ENCODE assay signal across 8 cellular contexts in genomic region chr2:55518846-55519167, GRCh38. TPM values are rescaled to one million over a fixed set of nuclear protein-coding genes. Genes with fewer than 3 reads are reported as not detected.
DNase-seq lines count a peak whose midpoint lies in the region; ATAC-seq, FAIRE-seq and TF ChIP-seq lines count a peak whose summit lies in the region.

No MANE protein-coding gene starts in this region.

- no peaks in the 10 kb centered on the region for H4K20me1 ChIP-seq in GM23248 (ENCODE audit: insufficient read depth)
- no peaks in the 10 kb centered on the region for H4K20me1 ChIP-seq in HepG2 (ENCODE audit: insufficient read depth, low read length)

- in situ Hi-C loops in GM23248 (cut with MboI) = no loop called here
- in situ Hi-C loops in HepG2 (cut with HindIII; ENCODE audit: extremely low pct_ligation_motif_present, low pct_unique_long_range_greater_than_20kb) = no loop called here

- H3K36me3 ChIP-seq in GM23248 (ENCODE audit: low read depth) (peaks cover 4% of the 10 kb centered on the region), HepG2 (replicated peaks in 1 of 2; ENCODE audit: control insufficient read depth in 1 of 2, insufficient read depth in 2 of 2, low read length in 2 of 2) (no peaks in the 10 kb centered on the region), thyroid gland (no peaks in the 10 kb centered on the region)

- H3K36me3 Mint-ChIP-seq in central memory CD8-positive, alpha-beta T cell (ENCODE audit: insufficient read depth) = peaks cover 26% of the 10 kb centered on the region

- intact Hi-C loops in HepG2 (cut with micrococcal nuclease; ENCODE audit: unreplicated experiment) (loop anchor here (5.0 to 10.0 kb wide), 5 partner anchors 102 to 504 kb away; partner anchors contain the start of genes CCDC88A, CLHC1 and RPS27A), thyroid gland (cut with DNase I) (no loop called here)

- H3K27me3 Mint-ChIP-seq in central memory CD8-positive, alpha-beta T cell = no peaks in the 10 kb centered on the region

- H3K27ac ChIP-seq in GM23248 (peak overlapping the region; percentile 81), HepG2 (ENCODE audit: extremely low read length, insufficient read depth, low read length) (peak overlapping the region; percentile 62), thyroid gland (peak overlapping the region; percentile 83 to 92 (median 91))

- CTCF ChIA-PET in HepG2 (lab: Yijun Ruan, JAX; ENCODE audit: low intra/inter-chr PET ratio, low total read pairs) = no interaction called here

- no peaks in the 10 kb centered on the region for H3K9me3 ChIP-seq in GM23248 (ENCODE audit: low read depth)
- no peaks in the 10 kb centered on the region for H3K9me3 ChIP-seq in HepG2 (ENCODE audit: low read length)
- H3K9me3 ChIP-seq in thyroid gland = no peaks in the 10 kb centered on the region

- H3K9me2 ChIP-seq in GM23248 (ENCODE audit: insufficient read depth) = no peaks in the 10 kb centered on the region

- TF ChIP-seq CTCF in HepG2 (CRISPR knock-in tag; IDR thresholded peaks at IDR 0.05) = no peak
- TF ChIP-seq CTCF in thyroid gland (IDR thresholded peaks at IDR 0.05) = peak in 1 of 6 experiments; percentile 14

- H3K4me3 Mint-ChIP-seq in central memory CD8-positive, alpha-beta T cell = peak overlapping the region; percentile 96

- 61 to 68% methylated on average over 8 to 9 of the region's 9 CpGs for WGBS in GM23248 (ENCODE audit: low coverage in 1 of 2, low lambda C conversion rate in 2 of 2, missing lambda C conversion rate in 2 of 2), 2 experiments
- WGBS in HepG2 (ENCODE audit: low lambda C conversion rate) = 3% methylated on average over 9 of the region's 9 CpGs
- WGBS in thyroid gland, 2 donors = 37 to 49% methylated on average over 9 of the region's 9 CpGs

- H3K27me3 ChIP-seq in GM23248 (replicated peaks; ENCODE audit: insufficient read depth) (no peaks in the 10 kb centered on the region), HepG2 (ENCODE audit: control insufficient read depth in 1 of 2, insufficient read depth in 2 of 2, low read length in 2 of 2) (no peaks in the 10 kb centered on the region; a peak in 1 of 5 replicates), thyroid gland (no peaks in the 10 kb centered on the region)

- H2AFZ ChIP-seq in GM23248 (peak overlapping the region; percentile 99), HepG2 (ENCODE audit: low read length) (peak overlapping the region; percentile 78)

- H3K4me1 Mint-ChIP-seq in central memory CD8-positive, alpha-beta T cell = peaks cover 11% of the 10 kb centered on the region

- BruUV-seq in HepG2 (replicated peaks; lab: Mats Ljungman, UMichigan) = TSS peak; percentile 88

- FAIRE-seq in HepG2 (lab: Jason Lieb, UNC) = no peak

- peak; percentile 17; the same call in 1 of the 2 replicates for TF ChIP-seq RAD21 in HepG2 (CRISPR knock-in tag; IDR thresholded peaks at IDR 0.05)

- TF ChIP-seq EP300 in HepG2 (IDR thresholded peaks at IDR 0.05; ENCODE audit: low read depth in 2 of 2, low read length in 2 of 2) (no peak), HepG2 (CRISPR knock-in tag; IDR thresholded peaks at IDR 0.05; ENCODE audit: borderline replicate concordance) (no peak)

- DNase-seq in NCI-H510A treated with DMSO at 0.1 percent for 48 hours (lab: John Stamatoyannopoulos, UW) = peak; percentile 12
- no peak for DNase-seq in NCI-H510A (lab: John Stamatoyannopoulos, UW)
- peak; percentile 14 for DNase-seq in GM23248
- peak; percentile 61 for DNase-seq in NCI-H2227 treated with DMSO at 0.1 percent for 48 hours (lab: John Stamatoyannopoulos, UW)
- DNase-seq in central memory CD8-positive, alpha-beta T cell (ENCODE audit: low spot score in 2 of 2) = peak in 1 of 2 donors; percentile 10
- DNase-seq in HepG2 (ENCODE audit: low spot score) = peak; percentile 12
- peak in 1 of 2 donors; percentile 2 for DNase-seq in thyroid gland
- no peak for DNase-seq in activated CD8-positive, alpha-beta memory T cell treated with anti-CD3 and anti-CD28 coated beads, Interleukin-2, amount 50 U/mL, for 48 hours

- POLR2A ChIA-PET in HepG2 (lab: Yijun Ruan, JAX) = interaction anchor here (1.0 to 2.6 kb wide), 13 partner anchors 10 to 469 kb away, joined by 3 to 20 read pairs (median 4); partner anchors contain the start of genes CCDC88A, CLHC1, PPP4R3B and RPS27A

- peaks cover 8% of the 10 kb centered on the region for H3K4me1 ChIP-seq in GM23248 (ENCODE audit: insufficient read depth)
- H3K4me1 ChIP-seq in HepG2 (ENCODE audit: insufficient read depth, low read length) = peaks cover 13% of the 10 kb centered on the region
- H3K4me1 ChIP-seq in thyroid gland = peaks cover 6 to 7% of the 10 kb centered on the region in 2 donors

- H3K4me3 ChIP-seq in GM23248 (peak overlapping the region; percentile 98), HepG2 (replicated peaks in 1 of 3; ENCODE audit: insufficient read depth in 1 of 3, low read depth in 2 of 3, low read length in 3 of 3) (peak overlapping the region; percentile 67 to 98 (median 91)), thyroid gland (replicated peaks in 1 of 3) (peak overlapping the region; percentile 18 to 92 (median 86))

- H3K4me2 ChIP-seq in GM23248 (ENCODE audit: unreplicated experiment) = peak overlapping the region; percentile 93
- H3K4me2 ChIP-seq in HepG2 (ENCODE audit: low read depth, low read length) = peak overlapping the region; percentile 90

- 0 out of 4 replicates have a peak, but pooled peaks of 1 of the 2 experiments have one; percentile 2 for TF ChIP-seq POLR2A in HepG2 (IDR thresholded peaks at IDR 0.05; ENCODE audit: insufficient read depth in 1 of 2, low read depth in 2 of 2, low read length in 2 of 2)
- no peak for TF ChIP-seq POLR2A in thyroid gland (IDR thresholded peaks at IDR 0.05)

- H3K9me3 Mint-ChIP-seq in central memory CD8-positive, alpha-beta T cell = no peaks in the 10 kb centered on the region

- H3K27ac Mint-ChIP-seq in central memory CD8-positive, alpha-beta T cell (ENCODE audit: low read depth) = peak overlapping the region; percentile 100

- 0 out of 2 replicates have a peak, but pooled peaks cover 9% of the 10 kb centered on the region for H3F3A ChIP-seq in GM23248 (ENCODE audit: insufficient read depth)

- H3K9ac ChIP-seq in GM23248 = peak overlapping the region; percentile 92
- H3K9ac ChIP-seq in HepG2 (ENCODE audit: insufficient read depth, low read depth, low read length) = peak overlapping the region; percentile 73

- peak; percentile 22 for ATAC-seq in central memory CD8-positive, alpha-beta T cell (replicated peaks; ENCODE audit: extremely low read depth, poor library complexity, severe bottlenecking)
- ATAC-seq in HepG2 = peak; percentile 54

- H3K79me2 ChIP-seq in GM23248 (ENCODE audit: insufficient read depth) (peaks cover 32% of the 10 kb centered on the region), HepG2 (ENCODE audit: insufficient read depth, low read length) (peaks cover 2% of the 10 kb centered on the region)

TF ChIP-seq in HepG2, 621 proteins besides CTCF, POLR2A, EP300 and RAD21 (continues in another document):
- no peak for TF ChIP-seq DBP (CRISPR knock-in tag; IDR thresholded peaks at IDR 0.05; ENCODE audit: not compliant biosample characterization)
- TF ChIP-seq ISX (CRISPR knock-in tag; conservative IDR thresholded peaks at IDR 0.05) = no peak
- 0 out of 2 replicates have a peak, but pooled peaks have one; percentile 15 for TF ChIP-seq TBX2 (CRISPR knock-in tag; IDR thresholded peaks at IDR 0.05; ENCODE audit: borderline replicate concordance)

RNA-seq across cellular contexts. Expression of gene CFAP36, which starts 0.7 kb away (rescaled TPM):
- 16.7 and 25.7 TPM in 2 replicates for total RNA-seq in GM23248 (2014; rRNA removed; shearing (Covaris generic))
- polyA plus RNA-seq in GM23248 (2016; fragmentation: Nextera tagmentation; extraction: Ambion mirVana) (54.8 and 56.4 TPM in 2 replicates), HepG2 (2011; rRNA removed) (8.1 and 10.6 TPM in 2 replicates)
- total RNA-seq in HepG2 (2016; rRNA removed; fragmentation: Illumina TruSeq; extraction: Trizol) (37.3 and 42.2 TPM in 2 replicates), thyroid gland (10 to 100 TPM; 42.8 to 50.9 (median 47.5) TPM)
- total RNA-seq in HepG2 (2016; cell fraction: cytosol; rRNA removed; fragmentation: Illumina TruSeq; extraction: Trizol; ENCODE audit: low read depth) = 11.6 and 13.0 TPM in 2 replicates
- 35.6 and 47.7 TPM in 2 replicates for total RNA-seq in HepG2 (2016; cell fraction: insoluble cytoplasmic fraction; rRNA removed; fragmentation: Illumina TruSeq; extraction: Trizol)
- 29.4 and 36.1 TPM in 2 replicates for total RNA-seq in HepG2 (2016; cell fraction: membrane; rRNA removed; fragmentation: Illumina TruSeq; extraction: Trizol)
- 19.9 and 26.7 TPM in 2 replicates for total RNA-seq in HepG2 (2016; cell fraction: nucleus; rRNA removed; fragmentation: Illumina TruSeq; extraction: Trizol)
- 4.1 and 4.5 TPM in 2 replicates for polyA plus RNA-seq in HepG2 (2011; cell fraction: cytosol; rRNA removed)
- 2.7 and 3.2 TPM in 2 replicates for polyA plus RNA-seq in HepG2 (2011; cell fraction: nucleus; rRNA removed)
- polyA plus RNA-seq in HepG2 (2012) = 9.8 and 17.8 TPM in 2 replicates
- polyA plus RNA-seq in HepG2 (2016; cell fraction: cytosol; fragmentation: Illumina TruSeq; extraction: Trizol; ENCODE audit: low read depth) = 21.2 and 22.2 TPM in 2 replicates
- 44.7 and 50.3 TPM in 2 replicates for polyA plus RNA-seq in HepG2 (2016; cell fraction: insoluble cytoplasmic fraction; fragmentation: Illumina TruSeq; extraction: Trizol; ENCODE audit: low read depth)
- polyA plus RNA-seq in HepG2 (2016; cell fraction: membrane; fragmentation: Illumina TruSeq; extraction: Trizol; ENCODE audit: low read depth) = 31.9 and 32.8 TPM in 2 replicates
- polyA plus RNA-seq in HepG2 (2016; cell fraction: nucleus; fragmentation: Illumina TruSeq; extraction: Trizol; ENCODE audit: insufficient read depth, low read depth) = 39.7 and 42.2 TPM in 2 replicates
- 1.8 and 4.8 TPM in 2 replicates for polyA minus RNA-seq in HepG2 (2011; rRNA and poly(A)+ RNA removed; ENCODE audit: low replicate concordance)
- 2.5 and 4.0 TPM in 2 replicates for polyA minus RNA-seq in HepG2 (2011; cell fraction: cytosol; rRNA and poly(A)+ RNA removed)
- polyA minus RNA-seq in HepG2 (2011; cell fraction: nucleus; rRNA and poly(A)+ RNA removed) = 7.1 and 9.3 TPM in 2 replicates

Comparison
In these comparisons a context has a peak if more than half of its experiments do, and no peak if none do; other contexts are left out.
1. DNase-seq: peak in NCI-H510A treated with DMSO at 0.1 percent for 48 hours (single experiment), GM23248 (single experiment), NCI-H2227 treated with DMSO at 0.1 percent for 48 hours (single experiment) and HepG2 (single experiment); none in NCI-H510A (single experiment) and activated CD8-positive, alpha-beta memory T cell treated with anti-CD3 and anti-CD28 coated beads, Interleukin-2, amount 50 U/mL, for 48 hours (single experiment).
2. Peak in every context shown above with its lines, with median percentiles within 50 percentile points of each other: H3K27ac ChIP-seq and H3K4me3 ChIP-seq.